Comparison of ENCODE assay signal across 8 cellular contexts in the genomic region with DNA sequence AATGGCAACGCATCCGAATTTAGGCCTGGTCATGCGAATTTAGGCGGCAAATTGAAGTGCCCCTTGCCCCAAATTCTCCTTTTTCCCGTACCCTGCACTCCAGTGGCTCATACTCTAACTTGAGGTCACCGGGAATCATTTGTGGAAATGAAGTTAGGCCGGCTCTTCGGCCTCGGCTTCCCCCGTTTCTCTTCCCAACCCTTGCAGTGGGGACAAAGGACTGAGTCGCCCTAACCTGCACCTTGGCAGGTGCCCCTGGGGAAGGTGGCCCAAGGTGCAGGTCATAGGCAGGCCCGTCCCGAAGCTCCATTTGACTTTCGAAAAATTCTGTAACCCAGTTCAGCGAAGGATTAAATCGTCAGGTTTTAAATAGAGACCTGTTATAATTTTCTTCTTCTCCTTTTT. TPM values are rescaled to one million over a fixed set of nuclear protein-coding genes. Genes with fewer than 3 reads are reported as not detected.
DNase-seq lines count a peak whose midpoint lies in the region; ATAC-seq lines count a peak whose summit lies in the region.

No MANE protein-coding gene starts in this region.

- H3K4me1 ChIP-seq in iPS-20b (ENCODE audit: insufficient read depth, low read length) (peaks cover 3% of the 10 kb centered on the region; the same call in 1 of the 2 replicates), subcutaneous abdominal adipose tissue (ENCODE audit: control insufficient read depth in 5 of 5, insufficient read depth in 5 of 5, low read length in 5 of 5) (peaks cover 2 to 22% (median 14%) of the 10 kb centered on the region in 5 donors)

- H3K4me1 Mint-ChIP-seq in activated T-cell treated with anti-CD3 and anti-CD28 coated beads, Interleukin-2, amount 50 U/mL, for 4 hours (ENCODE audit: low read depth), result peaks cover 11% of the 10 kb centered on the region
- H3K4me1 Mint-ChIP-seq in activated T-helper 17 cell treated with anti-CD3 and anti-CD28 coated beads, Interleukin-2, amount 50 U/mL, for 72 hours, result no peaks in the 10 kb centered on the region

- H3K4me3 ChIP-seq in iPS-20b (ENCODE audit: low read length), result peak overlapping the region; percentile 65
- peak overlapping the region; percentile 72 to 80 (median 78) for H3K4me3 ChIP-seq in subcutaneous abdominal adipose tissue (ENCODE audit: low read depth in 1 of 5, low read length in 5 of 5)

- H3K27me3 ChIP-seq in iPS-20b (ENCODE audit: insufficient read depth, low read length) (peaks cover 18% of the 10 kb centered on the region; the same call in 1 of the 2 replicates), subcutaneous abdominal adipose tissue (ENCODE audit: control insufficient read depth in 5 of 5, insufficient read depth in 4 of 5, low read length in 5 of 5) (no peaks in the 10 kb centered on the region)

- H3K27ac Mint-ChIP-seq in activated T-helper 17 cell treated with anti-CD3 and anti-CD28 coated beads, Interleukin-2, amount 50 U/mL, for 72 hours, result peak overlapping the region; percentile 54

- ATAC-seq in activated T-cell treated with anti-CD3 and anti-CD28 coated beads, Interleukin-2, amount 50 U/mL, for 4 hours, result no peak
- ATAC-seq in activated T-helper 17 cell treated with anti-CD3 and anti-CD28 coated beads, Interleukin-2, amount 50 U/mL, for 72 hours (replicated peaks), result no peak
- ATAC-seq in HG03354 (IDR thresholded peaks at IDR 0.05; ENCODE audit: poor library complexity, severe bottlenecking, unreplicated experiment), result no peak

- H3K9me3 Mint-ChIP-seq in activated T-cell treated with anti-CD3 and anti-CD28 coated beads, Interleukin-2, amount 50 U/mL, for 4 hours, result no peaks in the 10 kb centered on the region
- no peaks in the 10 kb centered on the region for H3K9me3 Mint-ChIP-seq in activated T-helper 17 cell treated with anti-CD3 and anti-CD28 coated beads, Interleukin-2, amount 50 U/mL, for 72 hours

- no peak overlapping the region for H3K27ac ChIP-seq in iPS-20b (ENCODE audit: low read length)
- H3K27ac ChIP-seq in subcutaneous abdominal adipose tissue (ENCODE audit: low read depth, low read length), result peak overlapping the region; percentile 95

- H3K4me3 Mint-ChIP-seq in activated T-cell treated with anti-CD3 and anti-CD28 coated beads, Interleukin-2, amount 50 U/mL, for 4 hours, result peak overlapping the region; percentile 84
- peak overlapping the region; percentile 76 for H3K4me3 Mint-ChIP-seq in activated T-helper 17 cell treated with anti-CD3 and anti-CD28 coated beads, Interleukin-2, amount 50 U/mL, for 72 hours

- H3K9ac ChIP-seq in iPS-20b (ENCODE audit: low read depth, low read length) (peak overlapping the region; percentile 89), subcutaneous abdominal adipose tissue (ENCODE audit: low read length in 5 of 5) (peak overlapping the region; percentile 67 to 91 (median 87))

- H3K36me3 Mint-ChIP-seq in activated T-cell treated with anti-CD3 and anti-CD28 coated beads, Interleukin-2, amount 50 U/mL, for 4 hours (ENCODE audit: insufficient read depth), result no peaks in the 10 kb centered on the region
- H3K36me3 Mint-ChIP-seq in activated T-helper 17 cell treated with anti-CD3 and anti-CD28 coated beads, Interleukin-2, amount 50 U/mL, for 72 hours (ENCODE audit: low read depth), result no peaks in the 10 kb centered on the region

- H3K36me3 ChIP-seq in iPS-20b (ENCODE audit: insufficient read depth, low read depth, low read length), result no peaks in the 10 kb centered on the region
- H3K36me3 ChIP-seq in subcutaneous abdominal adipose tissue (ENCODE audit: control insufficient read depth in 5 of 5, insufficient read depth in 5 of 5, low read length in 5 of 5), result peaks cover 0 to 1% (median 0%) of the 10 kb centered on the region in 5 donors

- no peaks in the 10 kb centered on the region for H3K27me3 Mint-ChIP-seq in activated T-cell treated with anti-CD3 and anti-CD28 coated beads, Interleukin-2, amount 50 U/mL, for 4 hours (ENCODE audit: low read depth)
- no peaks in the 10 kb centered on the region for H3K27me3 Mint-ChIP-seq in activated T-helper 17 cell treated with anti-CD3 and anti-CD28 coated beads, Interleukin-2, amount 50 U/mL, for 72 hours

- no peak for DNase-seq in activated T-cell treated with anti-CD3 and anti-CD28 coated beads, Interleukin-2, amount 50 U/mL, for 4 hours
- no peak for DNase-seq in activated T-cell treated with anti-CD3 and anti-CD28 coated beads, Interleukin-2, amount 50 U/mL, for 48 hours
- DNase-seq in NCI-H345 treated with DMSO at 0.1 percent for 48 hours (lab: John Stamatoyannopoulos, UW; ENCODE audit: unreplicated experiment) (no peak), NCI-H510A treated with DMSO at 0.1 percent for 48 hours (lab: John Stamatoyannopoulos, UW) (no peak)

- H3K9me3 ChIP-seq in iPS-20b (ENCODE audit: insufficient read depth, low read depth, low read length), result peaks cover 8% of the 10 kb centered on the region; the same call in 1 of the 2 replicates
- H3K9me3 ChIP-seq in subcutaneous abdominal adipose tissue (ENCODE audit: control insufficient read depth in 5 of 5, low read length in 5 of 5), result no peaks in the 10 kb centered on the region

RNA-seq across cellular contexts. Expression of gene SRD5A3, which starts 0.8 kb away (rescaled TPM):
- 10 to 100 TPM in 2 of 3 donors, 1 to 10 TPM in 1; 9.4 to 21.0 (median 12.7) TPM for total RNA-seq in activated T-cell treated with anti-CD3 and anti-CD28 coated beads, Interleukin-2, amount 50 U/mL, for 4 hours
- 1 to 10 TPM; 5.1 to 7.7 TPM for total RNA-seq in activated T-helper 17 cell treated with anti-CD3 and anti-CD28 coated beads, Interleukin-2, amount 50 U/mL, for 72 hours

RNA-seq across cellular contexts. Expression of gene TMEM165, which starts 48.9 kb away (rescaled TPM):
- 10 to 100 TPM; 72.3 to 75.1 (median 75.0) TPM for total RNA-seq in activated T-cell treated with anti-CD3 and anti-CD28 coated beads, Interleukin-2, amount 50 U/mL, for 4 hours
- 10 to 100 TPM; 60.5 to 81.9 TPM for total RNA-seq in activated T-helper 17 cell treated with anti-CD3 and anti-CD28 coated beads, Interleukin-2, amount 50 U/mL, for 72 hours
